ENCODE assay signal across 8 cellular contexts in genomic region chr9:107425110-107426025, GRCh38.
DNase-seq lines count a peak whose midpoint lies in the region; ATAC-seq lines count a peak whose summit lies in the region.

No MANE protein-coding gene starts in this region.

- no peak overlapping the region for H3K27ac Mint-ChIP-seq in T-helper 17 cell

- H3K4me1 Mint-ChIP-seq in T-helper 17 cell = peaks cover 2% of the 10 kb centered on the region

- peak overlapping the region; percentile 24 for H3K4me3 ChIP-seq in skeletal muscle cell (ENCODE audit: low read depth, low read length)

- no peaks in the 10 kb centered on the region for H3K9me3 ChIP-seq in T-helper 17 cell (ENCODE audit: control insufficient read depth, low read length, poor library complexity, severe bottlenecking)

- no peaks in the 10 kb centered on the region for H3K36me3 Mint-ChIP-seq in T-helper 17 cell (ENCODE audit: low read depth)

- peaks cover 36% of the 10 kb centered on the region for H3K27me3 Mint-ChIP-seq in T-helper 17 cell

- peak overlapping the region; percentile 71 for H3K4me3 Mint-ChIP-seq in T-helper 17 cell

- DNase-seq in NCI-H510A treated with DMSO at 0.1 percent for 48 hours (lab: John Stamatoyannopoulos, UW) (peak; percentile 4), NCI-H510A (lab: John Stamatoyannopoulos, UW) (no peak), T-helper 17 cell (peak; percentile 8 to 29 (median 25)), astrocyte of the hippocampus (ENCODE audit: low read depth, low spot score) (peak; percentile 84), iPS DF 19.7 (ENCODE audit: low read depth, low spot score) (peak; percentile 23), skeletal muscle cell (ENCODE audit: low read depth) (peak; percentile 1), NCI-H1436 (lab: John Stamatoyannopoulos, UW) (no peak)

- ATAC-seq in HG03159 (IDR thresholded peaks at IDR 0.05; ENCODE audit: unreplicated experiment) (peak; percentile 86), T-helper 17 cell (peak; percentile 80)

Comparison
In these comparisons a context has a peak if more than half of its experiments do, and no peak if none do; other contexts are left out.
1. DNase-seq: peak in NCI-H510A treated with DMSO at 0.1 percent for 48 hours (single experiment), T-helper 17 cell (3 of 3), astrocyte of the hippocampus (single experiment), iPS DF 19.7 (single experiment) and skeletal muscle cell (single experiment); none in NCI-H510A (single experiment) and NCI-H1436 (single experiment).